Comparison of ENCODE assay signal across 13 cellular contexts in genomic region chr10:61612009-61612408, GRCh38. TPM values are rescaled to one million over a fixed set of nuclear protein-coding genes. Genes with fewer than 3 reads are reported as not detected.
"Had no signal": no experiment of that assay in that cellular context is flagged by ENCODE, and none has a peak within 500 bp of the region (broad histone marks: within the 10 kb centered on the region; RNA-seq: fewer than 3 reads in every experiment).

No MANE protein-coding gene starts in this region.

- H3K27ac ChIP-seq: esophagus squamous epithelium, right lobe of liver had no signal

- H3K9me3 ChIP-seq: esophagus squamous epithelium, right lobe of liver had no signal

- DNase-seq: activated CD4-positive, alpha-beta T cell treated with anti-CD3 and anti-CD28 coated beads for 48 hours; activated CD8-positive, alpha-beta memory T cell treated with anti-CD3 and anti-CD28 coated beads, Interleukin-2, amount 50 U/mL, for 4 hours; activated CD8-positive, alpha-beta T cell treated with anti-CD3 and anti-CD28 coated beads, Interleukin-2, amount 10 ng/mL, durations not matched to agents 7 days and 5 days; activated effector memory CD4-positive, alpha-beta T cell treated with anti-CD3 and anti-CD28 coated beads, Interleukin-2, amount 50 U/mL, for 16 hours; activated T-cell treated with anti-CD3 and anti-CD28 coated beads, Interleukin-2, amount 50 U/mL, for 48 hours; caudate nucleus; esophagus squamous epithelium; foreskin melanocyte; head of caudate nucleus; naive thymus-derived CD8-positive, alpha-beta T cell; right lobe of liver; stimulated activated naive CD8-positive, alpha-beta T cell treated with anti-CD3 and anti-CD28 coated beads, Interleukin-15, Interleukin-2, amounts not matched to agents 100 U/mL and 50 U/mL, for 24 hours had no signal

- H3K4me3 ChIP-seq: esophagus squamous epithelium, right lobe of liver had no signal

- H3K36me3 ChIP-seq: esophagus squamous epithelium, right lobe of liver had no signal

- H3K4me1 ChIP-seq: right lobe of liver had no signal

- H3K27me3 ChIP-seq: esophagus squamous epithelium, right lobe of liver had no signal

- ATAC-seq: activated CD8-positive, alpha-beta T cell treated with anti-CD3 and anti-CD28 coated beads, Interleukin-2, amount 10 ng/mL, durations not matched to agents 7 days and 5 days; naive thymus-derived CD8-positive, alpha-beta T cell; right lobe of liver; stimulated activated naive CD8-positive, alpha-beta T cell treated with anti-CD3 and anti-CD28 coated beads, Interleukin-15, Interleukin-2, amounts not matched to agents 100 U/mL and 50 U/mL, for 24 hours had no signal

RNA-seq across cellular contexts. Expression of gene CABCOCO1, which starts 50.7 kb away (rescaled TPM):
- total RNA-seq: activated CD8-positive, alpha-beta T cell treated with anti-CD3 and anti-CD28 coated beads, Interleukin-2, amount 10 ng/mL, durations not matched to agents 7 days and 5 days; naive thymus-derived CD8-positive, alpha-beta T cell; right lobe of liver; T-helper 1 cell treated with Interleukin-12 subunit alpha and Interleukin-12 subunit beta and Interleukin-4 antibody, amounts not matched to agents 30 ng/mL and 1 ng/mL, for 36 hours had no signal
- polyA plus RNA-seq: naive thymus-derived CD8-positive, alpha-beta T cell had no signal
